ENCODE assay signal across 1 cellular context in genomic region chr11:64583296-64584262, GRCh38.
TF ChIP-seq lines count a peak whose summit lies in the region.

No MANE protein-coding gene starts in this region.

TF ChIP-seq in HCT116, 20 proteins besides CTCF, POLR2A, EP300 and RAD21:
- no peak for TF ChIP-seq SP1 (IDR thresholded peaks at IDR 0.05; ENCODE audit: low read depth)
